In the genomic region with DNA sequence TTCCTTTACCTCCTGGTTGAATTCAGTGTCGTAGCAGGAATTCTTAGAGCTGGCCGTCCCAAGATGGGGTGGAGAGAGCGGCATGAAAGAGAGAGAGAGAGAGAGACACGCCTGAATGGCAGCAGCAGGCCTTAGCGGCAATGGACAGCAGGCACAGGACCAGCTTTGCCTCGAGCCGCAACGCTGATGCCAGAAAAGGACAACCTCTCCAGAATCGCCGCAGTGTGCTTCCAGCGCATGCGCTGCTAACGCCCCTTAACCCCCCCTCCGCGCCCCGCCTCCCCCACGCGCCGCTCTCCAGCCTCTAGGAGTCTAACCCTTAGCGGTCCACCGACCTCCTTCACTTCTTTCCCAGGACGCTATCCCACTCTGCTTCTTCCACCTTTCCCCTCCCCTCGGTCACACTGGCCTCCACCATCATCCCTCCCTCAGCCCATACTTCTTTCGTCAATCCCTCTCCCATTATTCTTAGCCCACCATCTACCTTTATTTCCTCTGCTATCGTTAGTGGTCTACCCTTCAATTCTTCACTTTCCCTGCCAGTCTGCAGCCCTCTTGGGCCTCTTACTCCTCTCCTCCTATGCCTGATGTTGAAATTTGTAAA, we compare ENCODE assay signal across 8 cellular contexts. TPM values are rescaled to one million over a fixed set of nuclear protein-coding genes. Genes with fewer than 3 reads are reported as not detected.
A peak's percentile ranks its signal among the peaks of the same experiment; 100 is the strongest.
DNase-seq lines count a peak whose midpoint lies in the region; ATAC-seq, FAIRE-seq and TF ChIP-seq lines count a peak whose summit lies in the region.

No MANE protein-coding gene starts in this region.

- TF ChIP-seq CTCF in PC-3 (conservative IDR thresholded peaks at IDR 0.05; ENCODE audit: low read depth, low read length): no peak

- FAIRE-seq in GM12892 (lab: Jason Lieb, UNC): peak; percentile 24

- no peaks in the 10 kb centered on the region for H3K27me3 Mint-ChIP-seq in IgD-negative memory B cell

- H3K4me2 ChIP-seq in PC-3 (ENCODE audit: low read length): peak overlapping the region; percentile 91

- H3K4me3 ChIP-seq in PC-3 (ENCODE audit: low read length): peak overlapping the region; percentile 98
- peak overlapping the region; percentile 58 to 68 for H3K4me3 ChIP-seq in esophagus (ENCODE audit: low read depth in 1 of 2, low read length in 2 of 2)
- H3K4me3 ChIP-seq in mucosa of stomach (ENCODE audit: low read length): peak overlapping the region; percentile 86

- TF ChIP-seq POLR2A in GM12892 (IDR thresholded peaks at IDR 0.05; ENCODE audit: low read depth, low read length): no peak

- H3K4me1 ChIP-seq in PC-3 (ENCODE audit: insufficient read depth, low read length) (no peaks in the 10 kb centered on the region), esophagus (ENCODE audit: control insufficient read depth in 2 of 2, insufficient read depth in 2 of 2, low read length in 1 of 2) (no peaks in the 10 kb centered on the region), mucosa of stomach (ENCODE audit: control insufficient read depth, insufficient read depth, low read length) (no peaks in the 10 kb centered on the region)

- H3K27me3 ChIP-seq in PC-3 (ENCODE audit: low read length) (no peaks in the 10 kb centered on the region), esophagus (ENCODE audit: control insufficient read depth in 1 of 2, insufficient read depth in 2 of 2, low read length in 2 of 2) (no peaks in the 10 kb centered on the region), mucosa of stomach (ENCODE audit: control insufficient read depth, insufficient read depth, low read length) (no peaks in the 10 kb centered on the region)

- H3K4me3 Mint-ChIP-seq in IgD-negative memory B cell: peak overlapping the region; percentile 87 to 99 (median 91)

- peak overlapping the region; percentile 91 for H2AFZ ChIP-seq in PC-3 (ENCODE audit: low read length)

- no peaks in the 10 kb centered on the region for H3F3A ChIP-seq in PC-3 (ENCODE audit: low read length, unreplicated experiment)

- H3K9me3 ChIP-seq in PC-3 (ENCODE audit: low read length) (0 out of 2 replicates have a peak, but pooled peaks cover 4% of the 10 kb centered on the region), esophagus (ENCODE audit: control insufficient read depth in 2 of 2, insufficient read depth in 1 of 2, low read depth in 1 of 2, low read length in 1 of 2) (peaks cover 0 to 4% of the 10 kb centered on the region in 2 donors), mucosa of stomach (ENCODE audit: control insufficient read depth, low read length) (no peaks in the 10 kb centered on the region)

- POLR2A ChIA-PET in PC-3 (lab: Charles Lee; ENCODE audit: unreplicated experiment): no interaction called here

- H3K27ac ChIP-seq in PC-3 (ENCODE audit: low read length) (no peak overlapping the region), esophagus (ENCODE audit: low read depth in 2 of 2, low read length in 1 of 2) (peak overlapping the region; percentile 15 to 97)

- CTCF ChIA-PET in PC-3 (lab: Charles Lee): no interaction called here

- H3K36me3 ChIP-seq in PC-3 (ENCODE audit: low read depth, low read length): peaks cover 16% of the 10 kb centered on the region
- no peaks in the 10 kb centered on the region for H3K36me3 ChIP-seq in esophagus (ENCODE audit: control insufficient read depth in 2 of 2, insufficient read depth in 2 of 2, low read length in 1 of 2)
- no peaks in the 10 kb centered on the region for H3K36me3 ChIP-seq in mucosa of stomach (ENCODE audit: control insufficient read depth, insufficient read depth, low read length)

- H3K79me2 ChIP-seq in PC-3 (ENCODE audit: low read length): peaks cover 43% of the 10 kb centered on the region

- BruUV-seq in PC-3 (replicated peaks; lab: Mats Ljungman, UMichigan): no TSS peak

- H3K9ac ChIP-seq in PC-3 (ENCODE audit: low read length) (peak overlapping the region; percentile 98), mucosa of stomach (ENCODE audit: low read length) (peak overlapping the region; percentile 75)

- H4K20me1 ChIP-seq in PC-3 (ENCODE audit: low read length): no peaks in the 10 kb centered on the region

- peaks cover 4 to 9% (median 7%) of the 10 kb centered on the region in 3 donors for H3K4me1 Mint-ChIP-seq in IgD-negative memory B cell

- H3K9me2 ChIP-seq in PC-3 (replicated peaks; ENCODE audit: low read length): no peaks in the 10 kb centered on the region

- peak overlapping the region; percentile 65 to 90 (median 78) for H3K27ac Mint-ChIP-seq in IgD-negative memory B cell

- ATAC-seq in PC-3: peak; percentile 55
- no peak for ATAC-seq in HG02610 (IDR thresholded peaks at IDR 0.05; ENCODE audit: unreplicated experiment)

- WGBS in esophagus, 2 donors: 2 to 20% methylated on average over 24 to 25 of the region's 25 CpGs

- no peaks in the 10 kb centered on the region for H3K36me3 Mint-ChIP-seq in IgD-negative memory B cell

- intact Hi-C loops in PC-3 (cut with micrococcal nuclease): loop anchor here (2.0 to 5.0 kb wide), 2 partner anchors 61 to 89 kb away; no protein-coding TSS in a partner anchor

- DNase-seq in GM12892 (ENCODE audit: insufficient read length): peak; percentile 27
- DNase-seq in PC-3: peak; percentile 74
- peak; percentile 62 for DNase-seq in activated T-cell treated with anti-CD3 and anti-CD28 coated beads, Interleukin-2, amount 50 U/mL, for 1 hour
- peak; percentile 47 for DNase-seq in stimulated activated CD8-positive, alpha-beta memory T cell treated with anti-CD3 and anti-CD28 coated beads, Interleukin-4, amount 100 ng/mL, for 24 hours (ENCODE audit: low read depth)

- no peaks in the 10 kb centered on the region for H3K9me3 Mint-ChIP-seq in IgD-negative memory B cell

RNA-seq across cellular contexts. Expression of a gene that starts 10.5 kb away (rescaled TPM):
- polyA plus RNA-seq in GM12892 (2012; ENCODE audit: missing spikeins): not detected
- polyA plus RNA-seq in IgD-negative memory B cell: not detected
- total RNA-seq in PC-3 (2014; rRNA removed): not detected in 2 replicates
- not detected for polyA plus RNA-seq in esophagus
